Comparison of ENCODE assay signal across 1 cellular context in genomic region chr17:34167359-34167758, GRCh38.
TF ChIP-seq lines count a peak whose summit lies in the region.

No MANE protein-coding gene starts in this region.

TF ChIP-seq in HEK293, 187 proteins besides CTCF, POLR2A, EP300 and RAD21 (continued from another document):
- no peak for TF ChIP-seq TSHZ1 (tag by site-specific recombination; IDR thresholded peaks at IDR 0.05; ENCODE audit: borderline replicate concordance)
- TF ChIP-seq ZNF280C (tag by site-specific recombination; IDR thresholded peaks at IDR 0.05): no peak
- no peak for TF ChIP-seq ZNF341 (tag by site-specific recombination; IDR thresholded peaks at IDR 0.05; ENCODE audit: low read depth)
- no peak for TF ChIP-seq SETDB1 (IDR thresholded peaks at IDR 0.05; ENCODE audit: insufficient read length, low read length)
- TF ChIP-seq ZBTB49 (tag by site-specific recombination; IDR thresholded peaks at IDR 0.05; ENCODE audit: low read depth): no peak
- no peak for TF ChIP-seq ZNF571 (tag by site-specific recombination; IDR thresholded peaks at IDR 0.05)
- TF ChIP-seq ZNF223 (tag by site-specific recombination; IDR thresholded peaks at IDR 0.05): no peak
- TF ChIP-seq OSR2 (tag by site-specific recombination; IDR thresholded peaks at IDR 0.05): peak; percentile 55; the same call in 1 of the 2 replicates
- no peak for TF ChIP-seq RBAK (tag by site-specific recombination; IDR thresholded peaks at IDR 0.05)
- no peak for TF ChIP-seq ZNF580 (tag by site-specific recombination; IDR thresholded peaks at IDR 0.05)
TF ChIP-seq in HEK293: peak in this region for 9.
